ENCODE assay signal across 2 cellular contexts in the genomic region with DNA sequence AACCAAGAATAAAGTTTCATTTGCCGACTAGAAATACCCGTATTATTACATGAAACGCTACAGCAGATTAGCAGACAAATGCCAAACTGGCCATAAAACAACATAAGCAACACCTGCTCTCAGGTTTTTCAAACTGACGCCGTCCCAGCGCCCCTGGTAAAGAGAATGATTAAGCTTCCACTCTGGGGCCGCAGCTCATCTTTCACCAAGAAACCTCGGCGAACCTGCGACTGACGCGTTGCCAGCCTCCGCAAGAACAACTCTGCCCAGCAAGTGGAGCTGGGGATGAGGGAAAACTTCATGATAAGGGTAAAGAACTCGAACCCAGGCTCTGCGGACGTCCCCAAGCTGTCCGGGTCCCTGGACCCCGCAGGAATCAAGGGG.
TF ChIP-seq lines count a peak whose summit lies in the region.

No MANE protein-coding gene starts in this region.

TF ChIP-seq in GM23338, 12 proteins besides CTCF, POLR2A, EP300 and RAD21 (continued from another document):
- no peak for TF ChIP-seq ZNF462 (CRISPR knock-in tag; IDR thresholded peaks at IDR 0.05)
- TF ChIP-seq ZNF331 (CRISPR knock-in tag; IDR thresholded peaks at IDR 0.05; ENCODE audit: low read depth) = no peak
- TF ChIP-seq JUNB (IDR thresholded peaks at IDR 0.05; ENCODE audit: unreplicated experiment) = no peak
- TF ChIP-seq POLR2AphosphoS5 (IDR thresholded peaks at IDR 0.05; ENCODE audit: low read depth) = no peak
- TF ChIP-seq, protein P1, sequence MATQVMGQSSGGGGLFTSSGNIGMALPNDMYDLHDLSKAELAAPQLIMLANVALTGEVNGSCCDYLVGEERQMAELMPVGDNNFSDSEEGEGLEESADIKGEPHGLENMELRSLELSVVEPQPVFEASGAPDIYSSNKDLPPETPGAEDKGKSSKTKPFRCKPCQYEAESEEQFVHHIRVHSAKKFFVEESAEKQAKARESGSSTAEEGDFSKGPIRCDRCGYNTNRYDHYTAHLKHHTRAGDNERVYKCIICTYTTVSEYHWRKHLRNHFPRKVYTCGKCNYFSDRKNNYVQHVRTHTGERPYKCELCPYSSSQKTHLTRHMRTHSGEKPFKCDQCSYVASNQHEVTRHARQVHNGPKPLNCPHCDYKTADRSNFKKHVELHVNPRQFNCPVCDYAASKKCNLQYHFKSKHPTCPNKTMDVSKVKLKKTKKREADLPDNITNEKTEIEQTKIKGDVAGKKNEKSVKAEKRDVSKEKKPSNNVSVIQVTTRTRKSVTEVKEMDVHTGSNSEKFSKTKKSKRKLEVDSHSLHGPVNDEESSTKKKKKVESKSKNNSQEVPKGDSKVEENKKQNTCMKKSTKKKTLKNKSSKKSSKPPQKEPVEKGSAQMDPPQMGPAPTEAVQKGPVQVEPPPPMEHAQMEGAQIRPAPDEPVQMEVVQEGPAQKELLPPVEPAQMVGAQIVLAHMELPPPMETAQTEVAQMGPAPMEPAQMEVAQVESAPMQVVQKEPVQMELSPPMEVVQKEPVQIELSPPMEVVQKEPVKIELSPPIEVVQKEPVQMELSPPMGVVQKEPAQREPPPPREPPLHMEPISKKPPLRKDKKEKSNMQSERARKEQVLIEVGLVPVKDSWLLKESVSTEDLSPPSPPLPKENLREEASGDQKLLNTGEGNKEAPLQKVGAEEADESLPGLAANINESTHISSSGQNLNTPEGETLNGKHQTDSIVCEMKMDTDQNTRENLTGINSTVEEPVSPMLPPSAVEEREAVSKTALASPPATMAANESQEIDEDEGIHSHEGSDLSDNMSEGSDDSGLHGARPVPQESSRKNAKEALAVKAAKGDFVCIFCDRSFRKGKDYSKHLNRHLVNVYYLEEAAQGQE (IDR thresholded peaks at IDR 0.05; ENCODE audit: unreplicated experiment) = no peak
- no peak for TF ChIP-seq ETS1 (IDR thresholded peaks at IDR 0.05)
- no peak for TF ChIP-seq NANOG (IDR thresholded peaks at IDR 0.05; ENCODE audit: borderline replicate concordance)
- TF ChIP-seq CREB1 (CRISPR knock-in tag; IDR thresholded peaks at IDR 0.05; ENCODE audit: low read depth) = no peak
- TF ChIP-seq EZH2 (IDR thresholded peaks at IDR 0.05; ENCODE audit: low read depth, unreplicated experiment) = no peak
- TF ChIP-seq ZNF114 (CRISPR knock-in tag; IDR thresholded peaks at IDR 0.05) = no peak

TF ChIP-seq in GM12878, 131 proteins besides CTCF, POLR2A, EP300 and RAD21 (continued from another document):
- TF ChIP-seq CEBPZ (IDR thresholded peaks at IDR 0.05; ENCODE audit: low read depth, low read length) (no peak), CHD2 (IDR thresholded peaks at IDR 0.05; ENCODE audit: borderline replicate concordance, low read depth, low read length) (no peak), RAD51 (IDR thresholded peaks at IDR 0.05) (no peak)
- TF ChIP-seq, protein P2, sequence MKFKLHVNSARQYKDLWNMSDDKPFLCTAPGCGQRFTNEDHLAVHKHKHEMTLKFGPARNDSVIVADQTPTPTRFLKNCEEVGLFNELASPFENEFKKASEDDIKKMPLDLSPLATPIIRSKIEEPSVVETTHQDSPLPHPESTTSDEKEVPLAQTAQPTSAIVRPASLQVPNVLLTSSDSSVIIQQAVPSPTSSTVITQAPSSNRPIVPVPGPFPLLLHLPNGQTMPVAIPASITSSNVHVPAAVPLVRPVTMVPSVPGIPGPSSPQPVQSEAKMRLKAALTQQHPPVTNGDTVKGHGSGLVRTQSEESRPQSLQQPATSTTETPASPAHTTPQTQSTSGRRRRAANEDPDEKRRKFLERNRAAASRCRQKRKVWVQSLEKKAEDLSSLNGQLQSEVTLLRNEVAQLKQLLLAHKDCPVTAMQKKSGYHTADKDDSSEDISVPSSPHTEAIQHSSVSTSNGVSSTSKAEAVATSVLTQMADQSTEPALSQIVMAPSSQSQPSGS (IDR thresholded peaks at IDR 0.05; ENCODE audit: low read length) = no peak
TF ChIP-seq in GM12878: peak in this region for 0.
